8 cellular contexts compared by ENCODE assay signal in genomic region chr9:110255064-110255416, GRCh38. TPM values are rescaled to one million over a fixed set of nuclear protein-coding genes. Genes with fewer than 3 reads are reported as not detected.
DNase-seq lines count a peak whose midpoint lies in the region; ATAC-seq and TF ChIP-seq lines count a peak whose summit lies in the region.

No MANE protein-coding gene starts in this region.

- TF ChIP-seq CTCF in tibial artery (IDR thresholded peaks at IDR 0.05): no peak

- peaks cover 0 to 5% (median 1%) of the 10 kb centered on the region in 3 donors for H3K36me3 ChIP-seq in tibial artery

- intact Hi-C loops in left colon (cut with DNase I, micrococcal nuclease): no loop called here
- intact Hi-C loops in tibial artery (cut with DNase I; ENCODE audit: low total_unique reads): no loop called here

- peaks cover 68% of the 10 kb centered on the region for H3K4me1 Mint-ChIP-seq in activated naive CD8-positive, alpha-beta T cell treated with anti-CD3 and anti-CD28 coated beads, Interleukin-2, amount 50 U/mL, for 24 hours

- H3K9me3 Mint-ChIP-seq in activated naive CD8-positive, alpha-beta T cell treated with anti-CD3 and anti-CD28 coated beads, Interleukin-2, amount 50 U/mL, for 24 hours: no peaks in the 10 kb centered on the region

- H3K27ac ChIP-seq in tibial artery: peak overlapping the region; percentile 82 to 93

- no peaks in the 10 kb centered on the region for H3K9me3 ChIP-seq in tibial artery

- DNase-seq in activated CD4-positive, alpha-beta T cell treated with anti-CD3 and anti-CD28 coated beads, Interleukin-2, amount 50 U/mL, for 1 hour: peak; percentile 2
- DNase-seq in activated CD4-positive, alpha-beta T cell treated with anti-CD3 and anti-CD28 coated beads, Interleukin-2, amount 50 U/mL, for 4 hours: no peak
- DNase-seq in activated naive CD8-positive, alpha-beta T cell treated with anti-CD3 and anti-CD28 coated beads, Interleukin-2, amount 50 U/mL, for 24 hours: no peak
- peak; percentile 36 to 45 for DNase-seq in left colon
- DNase-seq in tibial artery: no peak
- DNase-seq in LoVo (ENCODE audit: low spot score): no peak
- DNase-seq in middle frontal gyrus (ENCODE audit: extremely low spot score, low spot score): no peak

- peaks cover 0 to 27% (median 14%) of the 10 kb centered on the region in 4 donors for H3K4me1 ChIP-seq in tibial artery

- H3K4me3 Mint-ChIP-seq in activated naive CD8-positive, alpha-beta T cell treated with anti-CD3 and anti-CD28 coated beads, Interleukin-2, amount 50 U/mL, for 24 hours: peak overlapping the region; percentile 95

- H3K27me3 Mint-ChIP-seq in activated naive CD8-positive, alpha-beta T cell treated with anti-CD3 and anti-CD28 coated beads, Interleukin-2, amount 50 U/mL, for 24 hours: peaks cover 4% of the 10 kb centered on the region

- H3K4me3 ChIP-seq in tibial artery: peak overlapping the region; percentile 82 to 95

- no peaks in the 10 kb centered on the region for H3K27me3 ChIP-seq in tibial artery

- no peak for ATAC-seq in activated naive CD8-positive, alpha-beta T cell treated with anti-CD3 and anti-CD28 coated beads, Interleukin-2, amount 50 U/mL, for 24 hours
- no peak for ATAC-seq in left colon
- no peak for ATAC-seq in HG02970 (IDR thresholded peaks at IDR 0.05; ENCODE audit: low FRiP score, unreplicated experiment)

- peak overlapping the region; percentile 98 for H3K27ac Mint-ChIP-seq in activated naive CD8-positive, alpha-beta T cell treated with anti-CD3 and anti-CD28 coated beads, Interleukin-2, amount 50 U/mL, for 24 hours

- H3K36me3 Mint-ChIP-seq in activated naive CD8-positive, alpha-beta T cell treated with anti-CD3 and anti-CD28 coated beads, Interleukin-2, amount 50 U/mL, for 24 hours (ENCODE audit: low read depth): peaks cover 50% of the 10 kb centered on the region

RNA-seq across cellular contexts. Expression of gene TXN, which starts 1.3 kb away (rescaled TPM):
- total RNA-seq in left colon: 100 to 1,000 TPM; 373 to 609 TPM

RNA-seq across cellular contexts. Expression of gene C9orf152, which starts 47.1 kb away (rescaled TPM):
- 10 to 100 TPM; 54.3 to 62.0 TPM for total RNA-seq in left colon

Comparison
In these comparisons a context has a peak if more than half of its experiments do, and no peak if none do; other contexts are left out.
1. DNase-seq: peak in activated CD4-positive, alpha-beta T cell treated with anti-CD3 and anti-CD28 coated beads, Interleukin-2, amount 50 U/mL, for 1 hour (single experiment) and left colon (2 of 2); none in activated CD4-positive, alpha-beta T cell treated with anti-CD3 and anti-CD28 coated beads, Interleukin-2, amount 50 U/mL, for 4 hours (0 of 2), activated naive CD8-positive, alpha-beta T cell treated with anti-CD3 and anti-CD28 coated beads, Interleukin-2, amount 50 U/mL, for 24 hours (single experiment), tibial artery (0 of 2), LoVo (single experiment) and middle frontal gyrus (single experiment).